17 cellular contexts compared by ENCODE assay signal in genomic region chr17:4109424-4109823, GRCh38. TPM values are rescaled to one million over a fixed set of nuclear protein-coding genes. Genes with fewer than 3 reads are reported as not detected.
DNase-seq lines count a peak whose midpoint lies in the region; ATAC-seq and TF ChIP-seq lines count a peak whose summit lies in the region.
"Had no signal": no experiment of that assay in that cellular context is flagged by ENCODE, and none has a peak within 500 bp of the region (broad histone marks: within the 10 kb centered on the region; RNA-seq: fewer than 3 reads in every experiment).

No MANE protein-coding gene starts in this region.

- H3K4me1 ChIP-seq in gastroesophageal sphincter: peaks cover 0 to 18% (median 0%) of the 10 kb centered on the region in 3 donors

- H3K4me3 Mint-ChIP-seq in activated naive CD4-positive, alpha-beta T cell treated with anti-CD3 and anti-CD28 coated beads, Interleukin-2, amount 10 ng/mL, durations not matched to agents 7 days and 5 days: no peak overlapping the region
- peak overlapping the region; percentile 29 for H3K4me3 Mint-ChIP-seq in activated T-helper 17 cell treated with anti-CD3 and anti-CD28 coated beads, Interleukin-2, amount 50 U/mL, for 72 hours

- in situ Hi-C loops in GM13977 (cut with MboI; ENCODE audit: low pct_unique_long_range_greater_than_20kb, low sequenced_read_pairs, unreplicated experiment): no loop called here

- H3K27ac ChIP-seq in gastroesophageal sphincter: peak overlapping the region; percentile 7 to 79 (median 78)

- peak; percentile 47 for ATAC-seq in activated T-helper 17 cell treated with anti-CD3 and anti-CD28 coated beads, Interleukin-2, amount 50 U/mL, for 72 hours (replicated peaks)
- ATAC-seq in gastroesophageal sphincter: no peak
- ATAC-seq in GM19463 (IDR thresholded peaks at IDR 0.05; ENCODE audit: unreplicated experiment): no peak
- ATAC-seq: left lobe of liver; right cardiac atrium; stimulated activated naive CD8-positive, alpha-beta T cell treated with anti-CD3 and anti-CD28 coated beads, Interleukin-15, Interleukin-2, amounts not matched to agents 100 U/mL and 50 U/mL, for 24 hours had no signal

- H3K27me3 ChIP-seq in gastroesophageal sphincter: no peaks in the 10 kb centered on the region

- no peak overlapping the region for H3K4me3 ChIP-seq in gastroesophageal sphincter

- DNase-seq in activated naive CD4-positive, alpha-beta T cell treated with anti-CD3 and anti-CD28 coated beads, Interleukin-2, amount 10 ng/mL, durations not matched to agents 7 days and 5 days: no peak
- no peak for DNase-seq in activated naive CD4-positive, alpha-beta T cell (lab: John Stamatoyannopoulos, UW)
- DNase-seq in KG1 (lab: John Stamatoyannopoulos, UW) (no peak), NCI-H2107 treated with DMSO at 0.1 percent for 48 hours (lab: John Stamatoyannopoulos, UW; ENCODE audit: unreplicated experiment) (no peak), GM13977 (ENCODE audit: low spot score) (no peak)
- DNase-seq: activated T-cell treated with anti-CD3 and anti-CD28 coated beads for 4 hours; MM.1S; NCI-H2029; NCI-H510A treated with DMSO at 0.1 percent for 48 hours; occipital lobe; right cardiac atrium; SHP77; stimulated activated naive CD8-positive, alpha-beta T cell treated with anti-CD3 and anti-CD28 coated beads, Interleukin-15, Interleukin-2, amounts not matched to agents 100 U/mL and 50 U/mL, for 24 hours had no signal

- H3K27ac Mint-ChIP-seq in activated naive CD4-positive, alpha-beta T cell treated with anti-CD3 and anti-CD28 coated beads, Interleukin-2, amount 10 ng/mL, durations not matched to agents 7 days and 5 days: peak overlapping the region; percentile 43
- peak overlapping the region; percentile 61 for H3K27ac Mint-ChIP-seq in activated T-helper 17 cell treated with anti-CD3 and anti-CD28 coated beads, Interleukin-2, amount 50 U/mL, for 72 hours

- peaks cover 53% of the 10 kb centered on the region for H3K36me3 Mint-ChIP-seq in activated naive CD4-positive, alpha-beta T cell treated with anti-CD3 and anti-CD28 coated beads, Interleukin-2, amount 10 ng/mL, durations not matched to agents 7 days and 5 days
- peaks cover 91% of the 10 kb centered on the region for H3K36me3 Mint-ChIP-seq in activated T-helper 17 cell treated with anti-CD3 and anti-CD28 coated beads, Interleukin-2, amount 50 U/mL, for 72 hours (ENCODE audit: low read depth)

- peaks cover 25% of the 10 kb centered on the region for H3K4me1 Mint-ChIP-seq in activated naive CD4-positive, alpha-beta T cell treated with anti-CD3 and anti-CD28 coated beads, Interleukin-2, amount 10 ng/mL, durations not matched to agents 7 days and 5 days
- H3K4me1 Mint-ChIP-seq in activated T-helper 17 cell treated with anti-CD3 and anti-CD28 coated beads, Interleukin-2, amount 50 U/mL, for 72 hours: peaks cover 23% of the 10 kb centered on the region

- no peak for TF ChIP-seq POLR2A in gastroesophageal sphincter (IDR thresholded peaks at IDR 0.05)

- 71 to 84% methylated on average over 6 to 7 of the region's 8 CpGs for WGBS in gastroesophageal sphincter (ENCODE audit: low coverage in 1 of 2), 2 donors

- CTCF ChIA-PET in activated naive CD4-positive, alpha-beta T cell treated with anti-CD3 and anti-CD28 coated beads, Interleukin-2, amount 10 ng/mL, durations not matched to agents 7 days and 5 days (lab: Charles Lee): no interaction called here

- TF ChIP-seq EP300 in gastroesophageal sphincter (IDR thresholded peaks at IDR 0.05): no peak

- H3K9me3 Mint-ChIP-seq in activated naive CD4-positive, alpha-beta T cell treated with anti-CD3 and anti-CD28 coated beads, Interleukin-2, amount 10 ng/mL, durations not matched to agents 7 days and 5 days: no peaks in the 10 kb centered on the region
- no peaks in the 10 kb centered on the region for H3K9me3 Mint-ChIP-seq in activated T-helper 17 cell treated with anti-CD3 and anti-CD28 coated beads, Interleukin-2, amount 50 U/mL, for 72 hours

- TF ChIP-seq CTCF in gastroesophageal sphincter (IDR thresholded peaks at IDR 0.05) (no peak), GM13977 (IDR thresholded peaks at IDR 0.05; ENCODE audit: extremely low read depth, insufficient read depth, missing control alignments) (no peak)

- H3K36me3 ChIP-seq in gastroesophageal sphincter: peaks cover 3 to 94% of the 10 kb centered on the region in 2 donors

- H3K9me3 ChIP-seq in gastroesophageal sphincter: no peaks in the 10 kb centered on the region

- no peaks in the 10 kb centered on the region for H3K27me3 Mint-ChIP-seq in activated naive CD4-positive, alpha-beta T cell treated with anti-CD3 and anti-CD28 coated beads, Interleukin-2, amount 10 ng/mL, durations not matched to agents 7 days and 5 days
- no peaks in the 10 kb centered on the region for H3K27me3 Mint-ChIP-seq in activated T-helper 17 cell treated with anti-CD3 and anti-CD28 coated beads, Interleukin-2, amount 50 U/mL, for 72 hours

RNA-seq across cellular contexts. Expression of gene ZZEF1, which starts 33.4 kb away (rescaled TPM):
- 10 to 100 TPM; 48.1 to 48.2 TPM for total RNA-seq in activated T-helper 17 cell treated with anti-CD3 and anti-CD28 coated beads, Interleukin-2, amount 50 U/mL, for 72 hours
- 100 to 1,000 TPM in 1 of 4 donors, 10 to 100 TPM in 3; 55.6 to 105 (median 69.9) TPM for total RNA-seq in gastroesophageal sphincter

RNA-seq across cellular contexts. Expression of gene CYB5D2, which starts 33.6 kb away (rescaled TPM):
- total RNA-seq in activated T-helper 17 cell treated with anti-CD3 and anti-CD28 coated beads, Interleukin-2, amount 50 U/mL, for 72 hours: 1 to 10 TPM; 6.6 to 8.4 TPM
- 10 to 100 TPM; 14.3 to 47.9 (median 24.5) TPM for total RNA-seq in gastroesophageal sphincter
